Comparison of ENCODE assay signal across 8 cellular contexts in the genomic region with DNA sequence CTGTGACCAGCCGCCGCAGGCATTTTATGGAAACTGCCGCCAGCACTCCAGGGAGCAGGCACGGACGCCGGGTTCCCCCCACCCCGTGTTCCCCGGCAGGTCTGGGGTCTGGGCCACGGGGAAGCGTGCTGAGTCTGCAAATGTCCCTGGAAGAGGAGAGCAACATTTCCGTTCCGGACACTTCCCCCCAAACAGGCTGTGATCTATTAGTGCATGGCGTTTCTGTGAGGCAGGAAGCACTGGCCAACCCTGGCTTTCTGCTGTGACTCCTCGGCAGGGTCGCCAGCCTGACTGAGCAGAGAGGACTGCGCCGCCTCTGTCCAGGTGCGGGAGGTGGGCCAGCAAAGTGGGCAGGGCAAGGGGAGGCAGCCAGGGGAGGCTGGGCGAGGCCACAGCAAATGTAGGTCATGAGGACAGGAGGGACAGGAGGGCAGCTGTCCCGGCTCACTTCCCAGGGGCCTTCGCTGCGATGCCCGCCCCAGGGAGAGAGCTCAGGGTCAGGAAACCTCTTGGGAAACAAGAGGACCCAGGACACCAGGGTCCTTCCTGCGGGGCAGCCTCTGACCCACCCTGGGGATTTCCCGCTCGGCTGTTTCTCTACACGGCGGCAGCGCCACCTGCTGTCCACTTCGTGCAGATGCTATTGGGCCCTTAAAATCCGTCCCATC. TPM values are rescaled to one million over a fixed set of nuclear protein-coding genes. Genes with fewer than 3 reads are reported as not detected.
DNase-seq lines count a peak whose midpoint lies in the region; ATAC-seq and TF ChIP-seq lines count a peak whose summit lies in the region.

No MANE protein-coding gene starts in this region.

- 3% methylated on average over 13 of the region's 31 CpGs for WGBS in right lobe of liver (ENCODE audit: insufficient coverage, low coverage, low lambda C conversion rate, missing lambda C conversion rate)

- TF ChIP-seq POLR2A in right lobe of liver (IDR thresholded peaks at IDR 0.05), result no peak

- H3K4me1 ChIP-seq in right lobe of liver, result no peaks in the 10 kb centered on the region

- no peaks in the 10 kb centered on the region for H3K36me3 ChIP-seq in right lobe of liver

- H3K4me3 ChIP-seq in LNCaP clone FGC (ENCODE audit: low read depth, low read length), result no peak overlapping the region
- no peak overlapping the region for H3K4me3 ChIP-seq in right lobe of liver

- H3K9me3 ChIP-seq in right lobe of liver, result no peaks in the 10 kb centered on the region

- intact Hi-C loops in right lobe of liver (cut with DNase I), result loop anchor here (5.0 kb wide), 2 partner anchors 182 to 447 kb away; no protein-coding TSS in a partner anchor

- H3K27ac ChIP-seq in right lobe of liver, result no peak overlapping the region

- DNase-seq in ELR (ENCODE audit: low read depth), result peak; percentile 75
- DNase-seq in LNCaP clone FGC (ENCODE audit: low read depth), result no peak
- peak; percentile 25 for DNase-seq in activated CD4-positive, CD25-positive, alpha-beta regulatory T cell treated with anti-CD3 and anti-CD28 coated beads, Interleukin-2, amount 50 U/mL, for 16 hours (ENCODE audit: low read depth, low spot score)
- peak; percentile 31 for DNase-seq in cerebellar cortex (ENCODE audit: low spot score)
- peak in 1 of 3 donors; percentile 54 for DNase-seq in right lobe of liver
- DNase-seq in stimulated activated CD4-positive, alpha-beta T cell treated with anti-CD3 and anti-CD28 coated beads, TNF-alpha, amount 100 ng/mL, for 24 hours (ENCODE audit: low read depth in 3 of 3), result peak; percentile 36 to 57 (median 43)
- DNase-seq in mesenteric fat pad (ENCODE audit: low spot score), result no peak

- peak; percentile 81 for TF ChIP-seq CTCF in LNCaP clone FGC (IDR thresholded peaks at IDR 0.05; ENCODE audit: control insufficient read depth, extremely low read depth, insufficient read depth)
- peak; percentile 69 to 98 (median 92) for TF ChIP-seq CTCF in right lobe of liver (IDR thresholded peaks at IDR 0.05)

- peak; percentile 60 to 78 (median 75) for ATAC-seq in right lobe of liver
- ATAC-seq in GM18502 (IDR thresholded peaks at IDR 0.05; ENCODE audit: poor library complexity, unreplicated experiment), result no peak

- H3K27me3 ChIP-seq in right lobe of liver, result peaks cover 0 to 13% of the 10 kb centered on the region in 2 donors

RNA-seq across cellular contexts. Expression of a gene that starts 9.5 kb away (rescaled TPM):
- total RNA-seq in right lobe of liver (1 to 10 TPM in 5 of 6 experiments, under 1 TPM in 1; 0.58 to 1.6 (median 1.2) TPM), mesenteric fat pad (4.2 TPM)

RNA-seq across cellular contexts. Expression of a gene that starts 35.3 kb away (rescaled TPM):
- total RNA-seq in right lobe of liver (10 to 100 TPM in 2 of 6 experiments, 1 to 10 TPM in 4; 5.9 to 11.6 (median 9.0) TPM), mesenteric fat pad (10.2 TPM)

RNA-seq across cellular contexts. Expression of a gene that starts 46.8 kb away (rescaled TPM):
- under 1 TPM in 1 of 6 experiments, not detected in 5; 0.20 TPM for total RNA-seq in right lobe of liver
- 0.42 TPM for total RNA-seq in mesenteric fat pad

RNA-seq across cellular contexts. Expression of a gene that starts 58.6 kb away (rescaled TPM):
- under 1 TPM in 4 of 6 experiments, not detected in 2; 0.15 to 0.74 (median 0.46) TPM for total RNA-seq in right lobe of liver
- total RNA-seq in mesenteric fat pad, result 0.26 TPM

Comparison
In these comparisons a context has a peak if more than half of its experiments do, and no peak if none do; other contexts are left out.
1. DNase-seq: peak in ELR (single experiment), activated CD4-positive, CD25-positive, alpha-beta regulatory T cell treated with anti-CD3 and anti-CD28 coated beads, Interleukin-2, amount 50 U/mL, for 16 hours (single experiment), cerebellar cortex (single experiment) and stimulated activated CD4-positive, alpha-beta T cell treated with anti-CD3 and anti-CD28 coated beads, TNF-alpha, amount 100 ng/mL, for 24 hours (3 of 3); none in LNCaP clone FGC (single experiment) and mesenteric fat pad (single experiment).